Comparison of ENCODE assay signal across 23 cellular contexts in the genomic region with DNA sequence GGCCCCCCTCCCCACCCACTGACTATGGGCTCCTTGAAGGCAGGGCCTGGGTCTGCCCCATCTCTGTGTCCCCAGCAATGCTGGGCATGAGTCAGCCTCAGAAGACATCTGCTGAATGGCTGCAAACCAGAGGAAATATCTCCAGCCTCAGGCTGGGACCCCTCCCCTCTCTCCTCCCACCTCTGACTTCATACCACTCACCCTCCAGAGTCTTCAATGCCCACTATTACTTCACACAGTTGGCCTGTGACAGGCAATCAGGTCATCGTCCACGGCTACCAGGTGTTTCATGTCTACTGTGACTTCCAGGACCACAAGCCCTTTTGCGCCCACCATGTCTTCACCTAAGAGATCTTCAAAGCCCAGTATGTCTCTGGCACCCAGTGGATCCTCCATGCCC. TPM values are rescaled to one million over a fixed set of nuclear protein-coding genes. Genes with fewer than 3 reads are reported as not detected.
DNase-seq lines count a peak whose midpoint lies in the region; ATAC-seq, FAIRE-seq and TF ChIP-seq lines count a peak whose summit lies in the region.
"Had no signal": no experiment of that assay in that cellular context is flagged by ENCODE, and none has a peak within 500 bp of the region (broad histone marks: within the 10 kb centered on the region; RNA-seq: fewer than 3 reads in every experiment).

A gene with protein sequence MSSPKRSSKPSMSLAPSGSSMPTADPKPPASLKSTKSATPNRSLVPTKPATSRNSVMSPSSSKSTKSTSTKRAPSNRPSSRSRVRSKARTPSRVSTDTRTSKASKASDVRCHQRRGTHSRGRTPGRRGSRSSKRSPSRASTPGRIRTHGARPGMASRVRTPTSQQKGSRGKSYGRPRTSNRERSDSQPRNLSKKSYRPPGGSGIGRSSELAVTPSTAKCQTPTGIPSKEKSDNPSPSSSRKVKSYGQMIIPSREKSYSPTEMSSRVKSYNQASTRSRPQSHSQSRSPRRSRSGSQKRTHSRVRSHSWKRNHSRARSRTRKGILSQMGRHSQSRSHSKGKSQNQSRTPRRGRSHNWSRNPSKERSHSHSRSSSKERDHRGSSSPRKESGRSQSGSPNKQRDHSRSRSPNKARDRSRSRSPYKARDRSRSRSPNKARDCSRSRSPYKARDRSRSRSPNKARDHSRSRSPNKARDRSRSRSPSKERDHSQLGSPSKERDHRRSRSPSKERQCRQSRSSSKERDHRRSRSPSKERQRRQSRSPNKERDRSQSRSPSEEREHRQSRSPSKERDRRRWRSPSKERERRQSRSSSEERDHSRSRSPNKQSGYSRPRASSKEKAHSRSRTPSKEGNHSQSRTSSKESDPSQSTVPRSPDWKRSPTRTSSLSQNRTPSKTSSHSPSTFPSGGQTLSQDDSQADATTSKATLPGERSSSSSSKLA (plus strand): TSS at position 301 of the 400 bp plus-strand sequence. CDS start 34 bp downstream, at position 335.

- peak within 1 kb of the TSS; percentile 17; the same call in 1 of the 2 replicates for H3K27ac ChIP-seq in SJSA1
- H3K27ac ChIP-seq: 22Rv1, parathyroid adenoma had no signal

- H3K27me3 Mint-ChIP-seq in T-helper 1 cell treated with Interleukin-12 subunit alpha and Interleukin-12 subunit beta and Interleukin-4 antibody, amounts not matched to agents 30 μg/mL and 1 μg/mL, for 36 hours (ENCODE audit: low read depth) = no peaks in the 10 kb centered on the region
- H3K27me3 Mint-ChIP-seq in chondrocyte (ENCODE audit: low read depth) (no peaks in the 10 kb centered on the region), osteocyte (ENCODE audit: unreplicated experiment) (no peaks in the 10 kb centered on the region)
- H3K27me3 Mint-ChIP-seq: T-cell, type B pancreatic cell had no signal

- DNase-seq in T-helper 1 cell (no peak), SJSA1 (ENCODE audit: low read depth in 1 of 2, low spot score in 2 of 2) (no peak), chondrocyte (ENCODE audit: low spot score) (no peak), osteocyte (ENCODE audit: extremely low spot score, unreplicated experiment) (no peak), left cardiac atrium (no peak), NCI-H446 treated with DMSO at 0.1 percent for 48 hours (lab: John Stamatoyannopoulos, UW) (no peak), frontal cortex (ENCODE audit: low spot score in 2 of 2) (no peak)
- DNase-seq: amygdala; GOT3; head of caudate nucleus; Karpas-422; left ventricle myocardium superior; NCI-H1105; NCI-H2081; NCI-H526; SHP77; stimulated activated naive CD4-positive, alpha-beta T cell treated with Interleukin-2 at 50 U/mL for 16 hours; T-cell had no signal

- H3K9me3 ChIP-seq in SJSA1 (replicated peaks) = no peaks in the 10 kb centered on the region

- no peak for TF ChIP-seq CTCF in chondrocyte (IDR thresholded peaks at IDR 0.05)
- no peak for TF ChIP-seq CTCF in osteocyte (IDR thresholded peaks at IDR 0.05)

- H3K27ac Mint-ChIP-seq in T-helper 1 cell treated with Interleukin-12 subunit alpha and Interleukin-12 subunit beta and Interleukin-4 antibody, amounts not matched to agents 30 μg/mL and 1 μg/mL, for 36 hours = peak within 1 kb of the TSS; percentile 6
- H3K27ac Mint-ChIP-seq in chondrocyte (ENCODE audit: unreplicated experiment) = peak within 1 kb of the TSS; percentile 81
- H3K27ac Mint-ChIP-seq in osteocyte (ENCODE audit: unreplicated experiment) = peak within 1 kb of the TSS; percentile 56
- H3K27ac Mint-ChIP-seq: type B pancreatic cell had no signal

- no peaks in the 10 kb centered on the region for H3K9me3 Mint-ChIP-seq in T-helper 1 cell treated with Interleukin-12 subunit alpha and Interleukin-12 subunit beta and Interleukin-4 antibody, amounts not matched to agents 30 μg/mL and 1 μg/mL, for 36 hours
- H3K9me3 Mint-ChIP-seq in chondrocyte (ENCODE audit: low read depth) = no peaks in the 10 kb centered on the region
- H3K9me3 Mint-ChIP-seq in osteocyte (ENCODE audit: unreplicated experiment) = no peaks in the 10 kb centered on the region
- H3K9me3 Mint-ChIP-seq: T-cell, type B pancreatic cell had no signal

- no peak within 1 kb of the TSS for H3K4me3 ChIP-seq in SJSA1

- H3K4me1 Mint-ChIP-seq in T-helper 1 cell treated with Interleukin-12 subunit alpha and Interleukin-12 subunit beta and Interleukin-4 antibody, amounts not matched to agents 30 μg/mL and 1 μg/mL, for 36 hours (ENCODE audit: low read depth) = peaks cover 4% of the 10 kb centered on the region
- H3K4me1 Mint-ChIP-seq in chondrocyte (ENCODE audit: low read depth) (peaks cover 12% of the 10 kb centered on the region), osteocyte (ENCODE audit: unreplicated experiment) (peaks cover 18% of the 10 kb centered on the region)

- intact Hi-C loops in left cardiac atrium (cut with DNase I) = no loop called here

- no peak for ATAC-seq in left cardiac atrium
- ATAC-seq: left ventricle myocardium superior, sciatic nerve, T-cell had no signal

- no peak for FAIRE-seq in frontal cortex (lab: Jason Lieb, UNC)

- no peak within 1 kb of the TSS for H3K4me3 Mint-ChIP-seq in T-helper 1 cell treated with Interleukin-12 subunit alpha and Interleukin-12 subunit beta and Interleukin-4 antibody, amounts not matched to agents 30 μg/mL and 1 μg/mL, for 36 hours
- H3K4me3 Mint-ChIP-seq in chondrocyte (ENCODE audit: unreplicated experiment) = no peak within 1 kb of the TSS
- H3K4me3 Mint-ChIP-seq in osteocyte (ENCODE audit: unreplicated experiment) = no peak within 1 kb of the TSS
- H3K4me3 Mint-ChIP-seq: T-cell, type B pancreatic cell had no signal

- peaks cover 39% of the 10 kb centered on the region for H3K36me3 ChIP-seq in SJSA1

- peaks cover 16% of the 10 kb centered on the region for H3K36me3 Mint-ChIP-seq in T-helper 1 cell treated with Interleukin-12 subunit alpha and Interleukin-12 subunit beta and Interleukin-4 antibody, amounts not matched to agents 30 μg/mL and 1 μg/mL, for 36 hours (ENCODE audit: low read depth)
- H3K36me3 Mint-ChIP-seq in chondrocyte (ENCODE audit: low read depth) (peaks cover 24% of the 10 kb centered on the region), osteocyte (ENCODE audit: unreplicated experiment) (peaks cover 33% of the 10 kb centered on the region)

- peaks cover 13% of the 10 kb centered on the region for H3K4me1 ChIP-seq in SJSA1 (replicated peaks)
- H3K4me1 ChIP-seq: parathyroid adenoma had no signal

- no peaks in the 10 kb centered on the region for H3K27me3 ChIP-seq in SJSA1 (replicated peaks)

RNA-seq across cellular contexts. Expression of the gene that starts here (rescaled TPM):
- total RNA-seq in SJSA1 (2014; rRNA removed; shearing (Covaris generic)) = not detected in 2 replicates
- total RNA-seq in chondrocyte (0.12 to 0.27 TPM in 2 of 3 replicates, not detected in the other), osteocyte (0.24 and 0.35 TPM in 2 replicates), left cardiac atrium (under 1 TPM; 0.10 to 0.18 TPM), frontal cortex (not detected)

Comparison
In these comparisons a context has a peak if more than half of its experiments do, and no peak if none do; other contexts are left out.
1. H3K27ac Mint-ChIP-seq: peak in every context shown above with its lines; median percentile 81 in chondrocyte; 56 in osteocyte; 6 in T-helper 1 cell treated with Interleukin-12 subunit alpha and Interleukin-12 subunit beta and Interleukin-4 antibody, amounts not matched to agents 30 μg/mL and 1 μg/mL, for 36 hours.